ENCODE assay signal across 9 cellular contexts in the genomic region with DNA sequence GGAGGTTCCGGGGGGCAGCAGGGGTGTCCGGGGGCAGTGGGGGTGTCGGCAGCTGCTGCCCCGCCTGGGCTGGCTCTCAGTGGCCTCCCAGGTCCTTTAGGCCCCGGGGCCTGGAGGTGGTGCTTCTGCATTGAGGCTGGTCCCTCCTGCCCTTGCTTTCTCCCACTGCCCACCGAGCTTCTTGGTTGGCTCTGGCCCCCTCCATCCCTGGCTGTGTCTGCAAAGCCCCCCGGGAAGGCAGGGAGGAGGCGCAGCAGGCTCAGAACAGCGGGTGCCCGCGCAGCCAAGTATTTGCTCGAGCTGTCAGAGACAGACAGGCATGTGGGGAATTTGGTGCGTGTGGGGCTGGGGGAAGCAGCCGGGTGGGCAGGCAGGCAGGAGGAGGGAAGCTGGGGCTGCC. TPM values are rescaled to one million over a fixed set of nuclear protein-coding genes. Genes with fewer than 3 reads are reported as not detected.
A peak's percentile ranks its signal among the peaks of the same experiment; 100 is the strongest.
DNase-seq lines count a peak whose midpoint lies in the region; ATAC-seq, FAIRE-seq and TF ChIP-seq lines count a peak whose summit lies in the region.
"Had no signal": no experiment of that assay in that cellular context is flagged by ENCODE, and none has a peak within 500 bp of the region (broad histone marks: within the 10 kb centered on the region; RNA-seq: fewer than 3 reads in every experiment).

No MANE protein-coding gene starts in this region.

- H4K20me1 ChIP-seq in IMR-90 (ENCODE audit: insufficient read depth, low read length) (peaks cover 4% of the 10 kb centered on the region; the same call in 1 of the 2 replicates), HepG2 (ENCODE audit: insufficient read depth, low read length) (peaks cover 77% of the 10 kb centered on the region)

- H3K4me1 Mint-ChIP-seq in activated naive CD4-positive, alpha-beta T cell treated with anti-CD3 and anti-CD28 coated beads for 36 hours (ENCODE audit: low read depth) = peaks cover 3% of the 10 kb centered on the region

- FAIRE-seq in HepG2 (lab: Jason Lieb, UNC) = no peak

- TF ChIP-seq CTCF in IMR-90 (conservative IDR thresholded peaks at IDR 0.05; ENCODE audit: low read depth, low read length) (no peak), cardiac fibroblast (IDR thresholded peaks at IDR 0.05; ENCODE audit: low read depth, low read length) (no peak), HepG2 (CRISPR knock-in tag; IDR thresholded peaks at IDR 0.05) (no peak), testis (IDR thresholded peaks at IDR 0.05) (no peak)

- H3K79me1 ChIP-seq in IMR-90 (ENCODE audit: low read depth in 1 of 2, low read length in 2 of 2) = peaks cover 38 to 90% of the 10 kb centered on the region in 2 experiments

- DNase-seq in IMR-90 (no peak), cardiac fibroblast (ENCODE audit: low read depth in 2 of 2) (peak in 1 of 2 donors; percentile 33), HepG2 (ENCODE audit: low spot score) (no peak), testis (no peak), DMS53 (lab: John Stamatoyannopoulos, UW) (no peak), AML-193 (lab: John Stamatoyannopoulos, UW) (no peak)
- DNase-seq in activated naive CD4-positive, alpha-beta T cell treated with anti-CD3 and anti-CD28 coated beads for 36 hours = no peak
- DNase-seq: T-helper 1 cell had no signal

- H3K27ac ChIP-seq in IMR-90 (ENCODE audit: insufficient read depth, low read length) (peak overlapping the region; percentile 95), HepG2 (ENCODE audit: extremely low read length, insufficient read depth, low read length) (no peak overlapping the region), testis (peak overlapping the region; percentile 68 to 81)

- H3K36me3 ChIP-seq in IMR-90 (ENCODE audit: control insufficient read depth, insufficient read depth, low read length) (no peaks in the 10 kb centered on the region), HepG2 (replicated peaks in 1 of 2; ENCODE audit: control insufficient read depth in 1 of 2, insufficient read depth in 2 of 2, low read length in 2 of 2) (peaks cover 11 to 25% of the 10 kb centered on the region in 2 experiments), testis (ENCODE audit: low read depth, missing control alignments) (no peaks in the 10 kb centered on the region)

- peaks cover 10% of the 10 kb centered on the region for H3K27me3 Mint-ChIP-seq in activated naive CD4-positive, alpha-beta T cell treated with anti-CD3 and anti-CD28 coated beads for 36 hours (ENCODE audit: low read depth)

- H2AK5ac ChIP-seq in IMR-90 (ENCODE audit: low read depth, low read length) = peak overlapping the region; percentile 87

- WGBS in IMR-90 (ENCODE audit: extremely low coverage in 2 of 2, insufficient read length in 1 of 2), 2 experiments = no CpG with 5 or more reads among the region's 14 CpGs
- 96% methylated on average over 5 of the region's 14 CpGs for WGBS in HepG2 (ENCODE audit: low lambda C conversion rate)
- 40 to 41% methylated on average over 7 to 14 of the region's 14 CpGs for WGBS in testis, 2 donors

- BruUV-seq in IMR-90 (replicated peaks; lab: Mats Ljungman, UMichigan) = no TSS peak
- no TSS peak for BruUV-seq in HepG2 (replicated peaks; lab: Mats Ljungman, UMichigan)

- H3K18ac ChIP-seq in IMR-90 (ENCODE audit: low read depth, low read length) = peak overlapping the region; percentile 87

- H3K27me3 ChIP-seq in IMR-90 (ENCODE audit: control insufficient read depth, insufficient read depth, low read length) (no peaks in the 10 kb centered on the region), HepG2 (ENCODE audit: control insufficient read depth in 1 of 2, insufficient read depth in 2 of 2, low read length in 2 of 2) (no peaks in the 10 kb centered on the region), testis (no peaks in the 10 kb centered on the region)

- H3K56ac ChIP-seq in IMR-90 (ENCODE audit: extremely low read depth, insufficient read depth, low read length) = peak overlapping the region; percentile 67; the same call in 1 of the 2 replicates

- peak overlapping the region; percentile 99 for H2BK5ac ChIP-seq in IMR-90 (ENCODE audit: low read depth, low read length, poor library complexity, severe bottlenecking)

- in situ Hi-C loops in IMR-90 (cut with MboI; ENCODE audit: low sequenced_read_pairs) (no loop called here), HepG2 (cut with HindIII; ENCODE audit: extremely low pct_ligation_motif_present, low pct_unique_long_range_greater_than_20kb) (no loop called here)

- intact Hi-C loops in IMR-90 (cut with micrococcal nuclease) (loop anchor here (2.0 kb wide), 1 partner anchor 37 kb away; no protein-coding TSS in a partner anchor), HepG2 (cut with micrococcal nuclease; ENCODE audit: unreplicated experiment) (no loop called here), testis (cut with DNase I; ENCODE audit: low total_unique reads) (no loop called here)
- intact Hi-C loops in activated naive CD4-positive, alpha-beta T cell treated with anti-CD3 and anti-CD28 coated beads for 36 hours (cut with micrococcal nuclease) = no loop called here

- peak overlapping the region; percentile 89 for H3K23ac ChIP-seq in IMR-90 (ENCODE audit: low read depth, low read length)

- POLR2A ChIA-PET in IMR-90 (lab: Charles Lee; ENCODE audit: unreplicated experiment) (interaction anchor here (0.5 to 0.9 kb wide), 3 partner anchors 12 to 1150 kb away, joined by 3 read pairs; a partner anchor contains a TSS), HepG2 (lab: Yijun Ruan, JAX) (interaction anchor here (0.7 kb wide), 1 partner anchor 10 kb away, joined by 3 read pairs; no protein-coding TSS in a partner anchor)

- H3K9me3 ChIP-seq in IMR-90 (ENCODE audit: control insufficient read depth, insufficient read depth, low read length) (no peaks in the 10 kb centered on the region), HepG2 (ENCODE audit: low read length) (no peaks in the 10 kb centered on the region), testis (no peaks in the 10 kb centered on the region)

- peaks cover 43% of the 10 kb centered on the region for H3K9me1 ChIP-seq in IMR-90 (ENCODE audit: insufficient read depth, low read length)

- H2BK120ac ChIP-seq in IMR-90 (ENCODE audit: low read depth, low read length) = peak overlapping the region; percentile 78

- H4K8ac ChIP-seq in IMR-90 (ENCODE audit: low read depth in 2 of 2, low read length in 2 of 2) = peak overlapping the region; percentile 46 to 79

- peak overlapping the region; percentile 6; the same call in 1 of the 2 replicates for H3K4me3 ChIP-seq in IMR-90 (ENCODE audit: insufficient read depth, low read depth, low read length)
- peak overlapping the region; percentile 19 to 43 for H3K4me3 ChIP-seq in cardiac fibroblast (replicated peaks in 1 of 2; ENCODE audit: low read depth in 2 of 2, low read length in 2 of 2)
- no peak overlapping the region for H3K4me3 ChIP-seq in HepG2 (replicated peaks in 1 of 3; ENCODE audit: insufficient read depth in 1 of 3, low read depth in 2 of 3, low read length in 3 of 3)
- no peak overlapping the region for H3K4me3 ChIP-seq in testis

- CTCF ChIA-PET in IMR-90 (lab: Yijun Ruan, JAX) (interaction anchor here (1.4 to 1.9 kb wide), 2 partner anchors 51 to 106 kb away, joined by 3 to 9 read pairs; no protein-coding TSS in a partner anchor), HepG2 (lab: Yijun Ruan, JAX; ENCODE audit: low intra/inter-chr PET ratio, low total read pairs) (no interaction called here)
- CTCF ChIA-PET in activated naive CD4-positive, alpha-beta T cell treated with anti-CD3 and anti-CD28 coated beads for 36 hours (lab: Charles Lee) = interaction anchor here (1.0 kb wide), 1 partner anchor 11 kb away, joined by 3 read pairs; no protein-coding TSS in a partner anchor

- H3K9ac ChIP-seq in IMR-90 (ENCODE audit: low read depth, low read length) (peak overlapping the region; percentile 53), HepG2 (ENCODE audit: insufficient read depth, low read depth, low read length) (no peak overlapping the region)

- TF ChIP-seq RAD21 in IMR-90 (IDR thresholded peaks at IDR 0.05; ENCODE audit: low read length) (no peak), HepG2 (CRISPR knock-in tag; IDR thresholded peaks at IDR 0.05) (no peak)

- H2AFZ ChIP-seq in IMR-90 (replicated peaks; ENCODE audit: low read length, poor library complexity) = peak overlapping the region; percentile 87
- no peak overlapping the region for H2AFZ ChIP-seq in HepG2 (ENCODE audit: low read length)

- dilution Hi-C loops in IMR-90 (cut with HindIII; ENCODE audit: low sequenced_read_pairs, unreplicated experiment) = no loop called here

- H2BK15ac ChIP-seq in IMR-90 (ENCODE audit: low read depth, low read length) = peak overlapping the region; percentile 66; the same call in 2 of the 3 replicates

- peak overlapping the region; percentile 98 for H2AK9ac ChIP-seq in IMR-90 (replicated peaks; ENCODE audit: low read depth, low read length, poor library complexity)

- TF ChIP-seq EP300 in HepG2 (IDR thresholded peaks at IDR 0.05; ENCODE audit: low read depth in 2 of 2, low read length in 2 of 2) (no peak), HepG2 (CRISPR knock-in tag; IDR thresholded peaks at IDR 0.05; ENCODE audit: borderline replicate concordance) (no peak)

- H3K36me3 Mint-ChIP-seq in activated naive CD4-positive, alpha-beta T cell treated with anti-CD3 and anti-CD28 coated beads for 36 hours (ENCODE audit: low read depth) = no peaks in the 10 kb centered on the region

- no peaks in the 10 kb centered on the region for H3K9me3 Mint-ChIP-seq in activated naive CD4-positive, alpha-beta T cell treated with anti-CD3 and anti-CD28 coated beads for 36 hours

- peak overlapping the region; percentile 77 for H3K14ac ChIP-seq in IMR-90 (replicated peaks; ENCODE audit: low read depth, low read length)

- peaks cover 94% of the 10 kb centered on the region for H3K79me2 ChIP-seq in HepG2 (ENCODE audit: insufficient read depth, low read length)

- peak; percentile 2; the same call in 1 of the 2 replicates for ATAC-seq in IMR-90 (ENCODE audit: low read depth)
- ATAC-seq in HepG2 = no peak
- ATAC-seq in HG03571 (IDR thresholded peaks at IDR 0.05; ENCODE audit: unreplicated experiment) = no peak

- H3K4me1 ChIP-seq in IMR-90 (ENCODE audit: control insufficient read depth, insufficient read depth, low read length) (peaks cover 58% of the 10 kb centered on the region), HepG2 (ENCODE audit: insufficient read depth, low read length) (peaks cover 78% of the 10 kb centered on the region), testis (peaks cover 59% of the 10 kb centered on the region)

- H3K4me2 ChIP-seq in IMR-90 (ENCODE audit: low read depth, low read length) = peak overlapping the region; percentile 73
- H3K4me2 ChIP-seq in HepG2 (ENCODE audit: low read depth, low read length) = no peak overlapping the region

- H3K4me3 Mint-ChIP-seq in activated naive CD4-positive, alpha-beta T cell treated with anti-CD3 and anti-CD28 coated beads for 36 hours = no peak overlapping the region

- TF ChIP-seq POLR2A in IMR-90 (IDR thresholded peaks at IDR 0.05; ENCODE audit: low read depth, low read length) = no peak
- TF ChIP-seq POLR2A in HepG2 (IDR thresholded peaks at IDR 0.05; ENCODE audit: insufficient read depth in 1 of 2, low read depth in 2 of 2, low read length in 2 of 2) = no peak
- TF ChIP-seq POLR2A in testis (IDR thresholded peaks at IDR 0.05) = no peak

- H4K91ac ChIP-seq in IMR-90 (ENCODE audit: insufficient read depth, low read depth, low read length) = peak overlapping the region; percentile 92

- peak overlapping the region; percentile 89 for H4K5ac ChIP-seq in IMR-90 (ENCODE audit: low read depth, low read length)

- H3K27ac Mint-ChIP-seq in activated naive CD4-positive, alpha-beta T cell treated with anti-CD3 and anti-CD28 coated beads for 36 hours = no peak overlapping the region

- H3K4ac ChIP-seq in IMR-90 (ENCODE audit: low read depth, low read length) = peak overlapping the region; percentile 90

- peak overlapping the region; percentile 85 for H2BK20ac ChIP-seq in IMR-90 (ENCODE audit: low read depth, low read length)

RNA-seq across cellular contexts. Expression of a gene that starts 11.5 kb away (rescaled TPM):
- total RNA-seq in IMR-90 (2012; rRNA removed) = 24.9 and 30.8 TPM in 2 replicates
- 35.7 and 38.8 TPM in 2 replicates for polyA plus RNA-seq in IMR-90 (2012; rRNA removed)
- polyA plus RNA-seq in IMR-90 (2012; cell fraction: cytosol; rRNA removed) = 34.7 and 72.2 TPM in 2 replicates
- 24.5 and 60.8 TPM in 2 replicates for polyA plus RNA-seq in IMR-90 (2012; cell fraction: nucleus; rRNA removed; ENCODE audit: low replicate concordance)
- total RNA-seq in HepG2 (2016; rRNA removed; fragmentation: Illumina TruSeq; extraction: Trizol) = 30.7 and 33.0 TPM in 2 replicates
- 7.4 and 8.6 TPM in 2 replicates for total RNA-seq in HepG2 (2016; cell fraction: cytosol; rRNA removed; fragmentation: Illumina TruSeq; extraction: Trizol; ENCODE audit: low read depth)
- total RNA-seq in HepG2 (2016; cell fraction: insoluble cytoplasmic fraction; rRNA removed; fragmentation: Illumina TruSeq; extraction: Trizol) = 30.5 and 33.5 TPM in 2 replicates
- 32.7 and 37.9 TPM in 2 replicates for total RNA-seq in HepG2 (2016; cell fraction: membrane; rRNA removed; fragmentation: Illumina TruSeq; extraction: Trizol)
- total RNA-seq in HepG2 (2016; cell fraction: nucleus; rRNA removed; fragmentation: Illumina TruSeq; extraction: Trizol) = 17.6 and 21.1 TPM in 2 replicates
- 27.9 and 32.3 TPM in 2 replicates for polyA plus RNA-seq in HepG2 (2011; rRNA removed)
- 20.7 and 35.7 TPM in 2 replicates for polyA plus RNA-seq in HepG2 (2011; cell fraction: cytosol; rRNA removed)
- polyA plus RNA-seq in HepG2 (2011; cell fraction: nucleus; rRNA removed) = 20.0 and 30.1 TPM in 2 replicates
- 21.9 and 26.2 TPM in 2 replicates for polyA plus RNA-seq in HepG2 (2012)
- 7.7 and 8.6 TPM in 2 replicates for polyA plus RNA-seq in HepG2 (2016; cell fraction: cytosol; fragmentation: Illumina TruSeq; extraction: Trizol; ENCODE audit: low read depth)
- polyA plus RNA-seq in HepG2 (2016; cell fraction: insoluble cytoplasmic fraction; fragmentation: Illumina TruSeq; extraction: Trizol; ENCODE audit: low read depth) = 46.9 and 51.9 TPM in 2 replicates
- polyA plus RNA-seq in HepG2 (2016; cell fraction: membrane; fragmentation: Illumina TruSeq; extraction: Trizol; ENCODE audit: low read depth) = 30.1 and 31.3 TPM in 2 replicates
- polyA plus RNA-seq in HepG2 (2016; cell fraction: nucleus; fragmentation: Illumina TruSeq; extraction: Trizol; ENCODE audit: insufficient read depth, low read depth) = 39.0 and 44.0 TPM in 2 replicates
- 13.2 and 63.5 TPM in 2 replicates for polyA minus RNA-seq in HepG2 (2011; rRNA and poly(A)+ RNA removed; ENCODE audit: low replicate concordance)
- 26.9 and 37.6 TPM in 2 replicates for polyA minus RNA-seq in HepG2 (2011; cell fraction: cytosol; rRNA and poly(A)+ RNA removed)
- 18.7 and 20.6 TPM in 2 replicates for polyA minus RNA-seq in HepG2 (2011; cell fraction: nucleus; rRNA and poly(A)+ RNA removed)
- 10 to 100 TPM; 71.1 to 78.3 TPM for total RNA-seq in testis
- polyA plus RNA-seq in testis (ENCODE audit: insufficient read depth, low read depth, low replicate concordance) = 94.7 TPM
- 1 to 10 TPM; 1.2 to 1.7 TPM for total RNA-seq in activated naive CD4-positive, alpha-beta T cell treated with anti-CD3 and anti-CD28 coated beads for 36 hours

Comparison
In these comparisons a context has a peak if more than half of its experiments do, and no peak if none do; other contexts are left out.
1. H3K4me3 ChIP-seq: peak in IMR-90 (single experiment) and cardiac fibroblast (2 of 2); none in HepG2 (0 of 3) and testis (0 of 2).